In the genomic region with DNA sequence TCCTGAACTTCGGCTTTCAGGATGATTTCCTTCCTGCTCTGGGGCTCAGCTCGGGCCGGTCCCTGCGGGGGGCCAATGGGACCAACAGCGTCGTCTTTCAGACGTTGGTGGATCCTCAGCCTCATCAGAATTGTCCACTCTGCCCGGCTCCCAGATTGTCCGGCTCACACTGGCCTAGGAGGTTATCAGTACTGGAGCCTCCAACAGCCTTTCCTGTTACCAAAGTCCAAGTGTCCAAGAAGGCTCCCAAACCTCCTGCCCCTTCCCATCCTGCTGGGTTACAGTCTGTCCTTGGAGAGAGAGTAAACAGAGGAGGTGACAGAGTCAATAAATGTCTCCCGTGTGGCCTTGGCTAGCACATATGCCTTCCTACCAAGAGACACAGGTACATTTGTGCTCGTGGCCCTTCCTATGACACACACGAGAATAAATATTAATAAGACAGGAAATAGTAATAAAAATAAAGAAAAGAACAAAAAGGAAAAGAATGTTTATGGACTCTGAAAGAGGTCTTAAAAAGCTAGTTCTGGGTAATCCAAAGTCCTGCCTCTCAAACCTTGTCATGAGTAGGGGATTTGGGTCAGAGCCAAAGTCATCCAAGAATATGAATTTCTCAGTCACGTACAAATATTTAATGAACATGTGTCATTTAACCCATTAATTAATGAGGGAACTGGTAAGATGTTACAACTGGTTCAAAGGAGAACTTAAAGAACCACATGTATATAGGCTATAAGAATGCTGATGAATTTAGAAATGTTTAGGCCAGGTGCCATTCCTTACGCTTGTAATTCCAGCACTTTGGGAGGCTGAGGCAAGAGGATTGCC, we compare ENCODE assay signal across 25 cellular contexts.
DNase-seq lines count a peak whose midpoint lies in the region; ATAC-seq, FAIRE-seq and TF ChIP-seq lines count a peak whose summit lies in the region.
"Had no signal": no experiment of that assay in that cellular context is flagged by ENCODE, and none has a peak within 500 bp of the region (broad histone marks: within the 10 kb centered on the region; RNA-seq: fewer than 3 reads in every experiment).

No MANE protein-coding gene starts in this region.

- H3K27me3 ChIP-seq in H7 (ENCODE audit: control insufficient read depth, insufficient read depth, low read length) = no peaks in the 10 kb centered on the region
- no peaks in the 10 kb centered on the region for H3K27me3 ChIP-seq in endothelial cell of umbilical vein (ENCODE audit: control insufficient read depth in 2 of 2, insufficient read depth in 2 of 2, low read length in 2 of 2)
- no peaks in the 10 kb centered on the region for H3K27me3 ChIP-seq in parathyroid adenoma (ENCODE audit: control insufficient read depth, insufficient read depth, low read length)

- H3K27ac Mint-ChIP-seq in activated CD8-positive, alpha-beta T cell treated with anti-CD3 and anti-CD28 coated beads for 36 hours = no peak overlapping the region
- no peak overlapping the region for H3K27ac Mint-ChIP-seq in activated naive CD4-positive, alpha-beta T cell treated with anti-CD3 and anti-CD28 coated beads, Interleukin-2, amount 10 ng/mL, durations not matched to agents 7 days and 5 days
- H3K27ac Mint-ChIP-seq: CD4-positive, CD25-positive, alpha-beta regulatory T cell had no signal

- CTCF ChIA-PET in endothelial cell of umbilical vein (lab: Charles Lee) = interaction anchor here (1.1 to 2.1 kb wide), 2 partner anchors 9 to 34 kb away, joined by 4 to 8 read pairs; no protein-coding TSS in a partner anchor
- CTCF ChIA-PET in activated CD8-positive, alpha-beta T cell treated with anti-CD3 and anti-CD28 coated beads for 36 hours (lab: Charles Lee) = no interaction called here
- CTCF ChIA-PET in activated naive CD4-positive, alpha-beta T cell treated with anti-CD3 and anti-CD28 coated beads, Interleukin-2, amount 10 ng/mL, durations not matched to agents 7 days and 5 days (lab: Charles Lee) = no interaction called here

- no peaks in the 10 kb centered on the region for H4K20me1 ChIP-seq in endothelial cell of umbilical vein (replicated peaks; ENCODE audit: control insufficient read depth, extremely low read depth, insufficient read depth, low read length)

- no peak overlapping the region for H3K27ac ChIP-seq in endothelial cell of umbilical vein (ENCODE audit: insufficient read depth, low read depth, low read length)
- no peak overlapping the region for H3K27ac ChIP-seq in parathyroid adenoma
- H3K27ac ChIP-seq: gastrocnemius medialis had no signal

- no peaks in the 10 kb centered on the region for H3K9me3 Mint-ChIP-seq in activated CD8-positive, alpha-beta T cell treated with anti-CD3 and anti-CD28 coated beads for 36 hours
- H3K9me3 Mint-ChIP-seq in activated naive CD4-positive, alpha-beta T cell treated with anti-CD3 and anti-CD28 coated beads, Interleukin-2, amount 10 ng/mL, durations not matched to agents 7 days and 5 days = no peaks in the 10 kb centered on the region
- H3K9me3 Mint-ChIP-seq: activated T-cell treated with anti-CD3 and anti-CD28 coated beads, Interleukin-2, amount 50 U/mL, for 4 hours; CD4-positive, CD25-positive, alpha-beta regulatory T cell had no signal

- no peak overlapping the region for H2AFZ ChIP-seq in endothelial cell of umbilical vein (ENCODE audit: low read depth, low read length)
- H2AFZ ChIP-seq in parathyroid adenoma = peak overlapping the region; percentile 17

- H3K4me2 ChIP-seq in endothelial cell of umbilical vein (ENCODE audit: insufficient read depth, low read length) (no peak overlapping the region), parathyroid adenoma (ENCODE audit: low read length) (no peak overlapping the region)

- no peak for TF ChIP-seq POLR2A in endothelial cell of umbilical vein (IDR thresholded peaks at IDR 0.05; ENCODE audit: low read depth, low read length)

- no peaks in the 10 kb centered on the region for H3K27me3 Mint-ChIP-seq in activated CD8-positive, alpha-beta T cell treated with anti-CD3 and anti-CD28 coated beads for 36 hours
- peaks cover 18% of the 10 kb centered on the region for H3K27me3 Mint-ChIP-seq in activated naive CD4-positive, alpha-beta T cell treated with anti-CD3 and anti-CD28 coated beads, Interleukin-2, amount 10 ng/mL, durations not matched to agents 7 days and 5 days
- H3K27me3 Mint-ChIP-seq: CD4-positive, CD25-positive, alpha-beta regulatory T cell had no signal

- ATAC-seq in GM19463 (IDR thresholded peaks at IDR 0.05; ENCODE audit: unreplicated experiment) = no peak
- no peak for ATAC-seq in activated CD8-positive, alpha-beta T cell treated with anti-CD3 and anti-CD28 coated beads for 36 hours
- ATAC-seq: activated T-cell treated with anti-CD3 and anti-CD28 coated beads, Interleukin-2, amount 50 U/mL, for 4 hours; esophagus mucosa; gastrocnemius medialis; GM12878 had no signal

- H3K4me1 Mint-ChIP-seq in activated CD8-positive, alpha-beta T cell treated with anti-CD3 and anti-CD28 coated beads for 36 hours (ENCODE audit: low read depth) = peaks cover 11% of the 10 kb centered on the region
- peaks cover 26% of the 10 kb centered on the region for H3K4me1 Mint-ChIP-seq in activated naive CD4-positive, alpha-beta T cell treated with anti-CD3 and anti-CD28 coated beads, Interleukin-2, amount 10 ng/mL, durations not matched to agents 7 days and 5 days

- FAIRE-seq in endothelial cell of umbilical vein (lab: Jason Lieb, UNC) = no peak
- FAIRE-seq: GM12878, H54, kidney had no signal

- H3K4me3 Mint-ChIP-seq in activated CD8-positive, alpha-beta T cell treated with anti-CD3 and anti-CD28 coated beads for 36 hours = no peak overlapping the region
- no peak overlapping the region for H3K4me3 Mint-ChIP-seq in activated naive CD4-positive, alpha-beta T cell treated with anti-CD3 and anti-CD28 coated beads, Interleukin-2, amount 10 ng/mL, durations not matched to agents 7 days and 5 days
- H3K4me3 Mint-ChIP-seq: activated T-cell treated with anti-CD3 and anti-CD28 coated beads, Interleukin-2, amount 50 U/mL, for 4 hours; CD4-positive, CD25-positive, alpha-beta regulatory T cell had no signal

- H3K9ac ChIP-seq in endothelial cell of umbilical vein (replicated peaks; ENCODE audit: extremely low read depth, insufficient read depth, low read length) = no peak overlapping the region
- no peak overlapping the region for H3K9ac ChIP-seq in parathyroid adenoma

- dilution Hi-C loops in endothelial cell of umbilical vein (cut with MboI; ENCODE audit: extremely low pct_ligation_motif_present, low sequenced_read_pairs) = no loop called here

- no peaks in the 10 kb centered on the region for H3K36me3 Mint-ChIP-seq in activated CD8-positive, alpha-beta T cell treated with anti-CD3 and anti-CD28 coated beads for 36 hours (ENCODE audit: low read depth)
- H3K36me3 Mint-ChIP-seq in activated naive CD4-positive, alpha-beta T cell treated with anti-CD3 and anti-CD28 coated beads, Interleukin-2, amount 10 ng/mL, durations not matched to agents 7 days and 5 days = no peaks in the 10 kb centered on the region
- H3K36me3 Mint-ChIP-seq: CD4-positive, CD25-positive, alpha-beta regulatory T cell had no signal

- H3K36me3 ChIP-seq in H7 (replicated peaks; ENCODE audit: control insufficient read depth, insufficient read depth, low read length) (no peaks in the 10 kb centered on the region), endothelial cell of umbilical vein (ENCODE audit: control insufficient read depth in 2 of 2, extremely low read depth in 1 of 2, insufficient read depth in 2 of 2, low read length in 2 of 2) (no peaks in the 10 kb centered on the region), parathyroid adenoma (ENCODE audit: control insufficient read depth, insufficient read depth, low read length) (no peaks in the 10 kb centered on the region)
- H3K36me3 ChIP-seq: gastrocnemius medialis had no signal

- BruUV-seq in endothelial cell of umbilical vein (replicated peaks; lab: Mats Ljungman, UMichigan) = no TSS peak

- H3K4me1 ChIP-seq in endothelial cell of umbilical vein (ENCODE audit: control insufficient read depth, extremely low read depth, insufficient read depth, low read length) (no peaks in the 10 kb centered on the region), parathyroid adenoma (no peaks in the 10 kb centered on the region)
- H3K4me1 ChIP-seq: gastrocnemius medialis had no signal

- H3K9me3 ChIP-seq in endothelial cell of umbilical vein (replicated peaks; ENCODE audit: control insufficient read depth, insufficient read depth, low read length) (no peaks in the 10 kb centered on the region), parathyroid adenoma (ENCODE audit: control insufficient read depth, low read length) (no peaks in the 10 kb centered on the region)
- H3K9me3 ChIP-seq: gastrocnemius medialis had no signal

- no peaks in the 10 kb centered on the region for H3K9me1 ChIP-seq in endothelial cell of umbilical vein (replicated peaks; ENCODE audit: control insufficient read depth, extremely low read depth, insufficient read depth, low read length)

- DNase-seq in H7 = peak; percentile 59
- DNase-seq in NCI-H510A (lab: John Stamatoyannopoulos, UW) = peak; percentile 47
- peak; percentile 15 for DNase-seq in endothelial cell of umbilical vein (ENCODE audit: low read depth, low spot score)
- no peak for DNase-seq in activated CD8-positive, alpha-beta T cell treated with anti-CD3 and anti-CD28 coated beads for 36 hours
- no peak for DNase-seq in activated naive CD4-positive, alpha-beta T cell treated with anti-CD3 and anti-CD28 coated beads, Interleukin-2, amount 10 ng/mL, durations not matched to agents 7 days and 5 days
- DNase-seq: activated CD8-positive, alpha-beta memory T cell treated with anti-CD3 and anti-CD28 coated beads for 24 hours; activated naive CD4-positive, alpha-beta T cell treated with Interleukin-2 at 50 U/mL for 16 hours; activated T-cell treated with anti-CD3 and anti-CD28 coated beads, Interleukin-2, amount 50 U/mL, for 4 hours; amygdala; CD4-positive, CD25-positive, alpha-beta regulatory T cell; DMS 273 treated with DMSO at 0.1 percent for 48 hours; gastrocnemius medialis; KBM-7; kidney; mammary epithelial cell; MV-4-11; NCI-H187 treated with DMSO at 0.1 percent for 48 hours; NCI-H446 treated with DMSO at 0.1 percent for 48 hours; stimulated activated naive CD4-positive, alpha-beta T cell; T1000 had no signal

- POLR2A ChIA-PET in endothelial cell of umbilical vein (lab: Charles Lee) = interaction anchor here (0.8 kb wide), 1 partner anchor 10 kb away, joined by 3 read pairs; no protein-coding TSS in a partner anchor
- POLR2A ChIA-PET in activated CD8-positive, alpha-beta T cell treated with anti-CD3 and anti-CD28 coated beads for 36 hours (lab: Charles Lee) = interaction anchor here (1.4 kb wide), 1 partner anchor 9 kb away, joined by 3 read pairs; no protein-coding TSS in a partner anchor

- intact Hi-C loops in endothelial cell of umbilical vein (cut with micrococcal nuclease) = no loop called here
- intact Hi-C loops in activated CD8-positive, alpha-beta T cell treated with anti-CD3 and anti-CD28 coated beads for 36 hours (cut with micrococcal nuclease) = no loop called here

- H3K4me3 ChIP-seq in H7 (ENCODE audit: insufficient read depth, low read depth, low read length) (no peak overlapping the region), endothelial cell of umbilical vein (replicated peaks in 1 of 3; ENCODE audit: insufficient read depth in 1 of 3, low read depth in 1 of 3, low read length in 3 of 3) (no peak overlapping the region), parathyroid adenoma (ENCODE audit: low read depth, low read length) (no peak overlapping the region)
- H3K4me3 ChIP-seq: gastrocnemius medialis, GM12878 had no signal

- TF ChIP-seq CTCF in endothelial cell of umbilical vein (IDR thresholded peaks at IDR 0.05; ENCODE audit: extremely low read depth in 1 of 2, insufficient read depth in 1 of 2, low read depth in 1 of 2, low read length in 2 of 2) = no peak
- no peak for TF ChIP-seq CTCF in parathyroid adenoma (IDR thresholded peaks at IDR 0.05)
- TF ChIP-seq CTCF in activated CD8-positive, alpha-beta T cell treated with anti-CD3 and anti-CD28 coated beads for 36 hours (IDR thresholded peaks at IDR 0.05) = no peak

- H3K79me2 ChIP-seq in endothelial cell of umbilical vein (ENCODE audit: control insufficient read depth, insufficient read depth, low read length) (no peaks in the 10 kb centered on the region), parathyroid adenoma (no peaks in the 10 kb centered on the region)

Comparison
In these comparisons a context has a peak if more than half of its experiments do, and no peak if none do; other contexts are left out.
1. DNase-seq: peak in H7 (single experiment), NCI-H510A (single experiment) and endothelial cell of umbilical vein (single experiment); none in activated CD8-positive, alpha-beta T cell treated with anti-CD3 and anti-CD28 coated beads for 36 hours (single experiment) and activated naive CD4-positive, alpha-beta T cell treated with anti-CD3 and anti-CD28 coated beads, Interleukin-2, amount 10 ng/mL, durations not matched to agents 7 days and 5 days (single experiment).